In the genomic region with DNA sequence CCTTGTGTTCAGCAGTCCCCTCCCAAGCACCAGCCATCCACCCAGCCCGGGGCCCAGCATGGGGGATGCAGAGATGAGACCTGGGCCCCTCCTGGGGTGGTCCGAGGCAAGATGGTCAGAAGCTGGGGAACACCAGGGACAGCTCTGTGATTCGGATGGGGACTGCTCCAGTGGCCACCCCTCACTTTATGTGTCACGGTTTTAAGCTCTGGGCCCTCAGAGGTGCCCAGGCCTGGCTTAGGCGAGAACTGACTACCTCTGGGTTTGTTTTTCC, we compare ENCODE assay signal across 1 cellular context.
TF ChIP-seq lines count a peak whose summit lies in the region.

No MANE protein-coding gene starts in this region.

TF ChIP-seq in K562, 482 proteins besides CTCF, POLR2A, EP300 and RAD21 (continued from another document):
- TF ChIP-seq, protein P1, sequence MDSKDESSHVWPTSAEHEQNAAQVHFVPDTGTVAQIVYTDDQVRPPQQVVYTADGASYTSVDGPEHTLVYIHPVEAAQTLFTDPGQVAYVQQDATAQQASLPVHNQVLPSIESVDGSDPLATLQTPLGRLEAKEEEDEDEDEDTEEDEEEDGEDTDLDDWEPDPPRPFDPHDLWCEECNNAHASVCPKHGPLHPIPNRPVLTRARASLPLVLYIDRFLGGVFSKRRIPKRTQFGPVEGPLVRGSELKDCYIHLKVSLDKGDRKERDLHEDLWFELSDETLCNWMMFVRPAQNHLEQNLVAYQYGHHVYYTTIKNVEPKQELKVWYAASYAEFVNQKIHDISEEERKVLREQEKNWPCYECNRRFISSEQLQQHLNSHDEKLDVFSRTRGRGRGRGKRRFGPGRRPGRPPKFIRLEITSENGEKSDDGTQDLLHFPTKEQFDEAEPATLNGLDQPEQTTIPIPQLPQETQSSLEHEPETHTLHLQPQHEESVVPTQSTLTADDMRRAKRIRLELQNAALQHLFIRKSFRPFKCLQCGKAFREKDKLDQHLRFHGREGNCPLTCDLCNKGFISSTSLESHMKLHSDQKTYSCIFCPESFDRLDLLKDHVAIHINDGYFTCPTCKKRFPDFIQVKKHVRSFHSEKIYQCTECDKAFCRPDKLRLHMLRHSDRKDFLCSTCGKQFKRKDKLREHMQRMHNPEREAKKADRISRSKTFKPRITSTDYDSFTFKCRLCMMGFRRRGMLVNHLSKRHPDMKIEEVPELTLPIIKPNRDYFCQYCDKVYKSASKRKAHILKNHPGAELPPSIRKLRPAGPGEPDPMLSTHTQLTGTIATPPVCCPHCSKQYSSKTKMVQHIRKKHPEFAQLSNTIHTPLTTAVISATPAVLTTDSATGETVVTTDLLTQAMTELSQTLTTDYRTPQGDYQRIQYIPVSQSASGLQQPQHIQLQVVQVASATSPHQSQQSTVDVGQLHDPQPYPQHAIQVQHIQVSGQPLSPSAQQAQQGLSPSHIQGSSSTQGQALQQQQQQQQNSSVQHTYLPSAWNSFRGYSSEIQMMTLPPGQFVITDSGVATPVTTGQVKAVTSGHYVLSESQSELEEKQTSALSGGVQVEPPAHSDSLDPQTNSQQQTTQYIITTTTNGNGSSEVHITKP (IDR thresholded peaks at IDR 0.05; ENCODE audit: partially characterized antibody): no peak
- no peak for TF ChIP-seq YBX1 (IDR thresholded peaks at IDR 0.05)
- TF ChIP-seq ZBTB7A (IDR thresholded peaks at IDR 0.05; ENCODE audit: borderline replicate concordance, control insufficient read depth, low read depth, low read length): no peak
